23 cellular contexts compared by ENCODE assay signal in genomic region chr5:150146235-150146634, GRCh38. TPM values are rescaled to one million over a fixed set of nuclear protein-coding genes. Genes with fewer than 3 reads are reported as not detected.
A peak's percentile ranks its signal among the peaks of the same experiment; 100 is the strongest.
DNase-seq lines count a peak whose midpoint lies in the region; ATAC-seq and TF ChIP-seq lines count a peak whose summit lies in the region.
"Had no signal": no experiment of that assay in that cellular context is flagged by ENCODE, and none has a peak within 500 bp of the region (broad histone marks: within the 10 kb centered on the region; RNA-seq: fewer than 3 reads in every experiment).

No MANE protein-coding gene starts in this region.

- H3K79me2 ChIP-seq in ACC112 (ENCODE audit: control insufficient read depth, insufficient read depth, low read length, unreplicated experiment) (peaks cover 35% of the 10 kb centered on the region), fibroblast of lung (ENCODE audit: control insufficient read depth, insufficient read depth, low read length) (peaks cover 74% of the 10 kb centered on the region)

- in situ Hi-C loops in GM13976 (cut with MboI; ENCODE audit: low sequenced_read_pairs, unreplicated experiment), result no loop called here

- TF ChIP-seq EP300 in sigmoid colon (IDR thresholded peaks at IDR 0.05), result no peak

- intact Hi-C loops in sigmoid colon (cut with DNase I), result no loop called here

- 91% methylated on average over 5 of the region's 5 CpGs for WGBS in sigmoid colon, 2 donors

- no peak for ATAC-seq in HG02884 (IDR thresholded peaks at IDR 0.05; ENCODE audit: unreplicated experiment)

- TF ChIP-seq CTCF in fibroblast of lung (conservative IDR thresholded peaks at IDR 0.05 in 1 of 2, IDR thresholded peaks at IDR 0.05 in 1 of 2; ENCODE audit: low read depth in 1 of 2, low read length in 2 of 2), result no peak
- no peak for TF ChIP-seq CTCF in sigmoid colon (IDR thresholded peaks at IDR 0.05)
- TF ChIP-seq CTCF in GM13976 (IDR thresholded peaks at IDR 0.05; ENCODE audit: borderline replicate concordance, control extremely low read depth, extremely low read depth, insufficient read depth, missing control alignments), result no peak

- H3K4me2 ChIP-seq in fibroblast of lung (ENCODE audit: extremely low read depth, insufficient read depth, low read length), result no peak overlapping the region

- H3K4me1 ChIP-seq in ACC112 (ENCODE audit: control insufficient read depth, insufficient read depth, low read length, unreplicated experiment) (peaks cover 71% of the 10 kb centered on the region), NT2/D1 (ENCODE audit: insufficient read depth, insufficient read length) (peaks cover 13% of the 10 kb centered on the region), fibroblast of lung (ENCODE audit: control insufficient read depth, extremely low read depth, insufficient read depth, low read length) (peaks cover 64% of the 10 kb centered on the region), sigmoid colon (peaks cover 0 to 77% (median 62%) of the 10 kb centered on the region in 4 donors)
- H3K4me1 ChIP-seq: colonic mucosa, prostate gland had no signal

- H3K27ac ChIP-seq in ACC112 (ENCODE audit: low read depth, low read length) (peak overlapping the region; percentile 98; the same call in 1 of the 2 replicates), fibroblast of lung (ENCODE audit: insufficient read depth, low read length) (peak overlapping the region; percentile 99), sigmoid colon (peak overlapping the region; percentile 84 to 92 (median 87))
- H3K27ac ChIP-seq: colonic mucosa had no signal

- H3K9ac ChIP-seq in NT2/D1 (ENCODE audit: insufficient read length, low read depth) (peak overlapping the region; percentile 32), fibroblast of lung (ENCODE audit: insufficient read depth, low read length) (no peak overlapping the region)

- TF ChIP-seq POLR2A in sigmoid colon (IDR thresholded peaks at IDR 0.05), result no peak

- no peaks in the 10 kb centered on the region for H3K27me3 ChIP-seq in ACC112 (ENCODE audit: insufficient read depth, low read length)
- no peaks in the 10 kb centered on the region for H3K27me3 ChIP-seq in NT2/D1 (ENCODE audit: insufficient read depth, insufficient read length)
- H3K27me3 ChIP-seq in fibroblast of lung (ENCODE audit: control insufficient read depth, insufficient read depth, low read length), result no peaks in the 10 kb centered on the region
- no peaks in the 10 kb centered on the region for H3K27me3 ChIP-seq in sigmoid colon
- H3K27me3 ChIP-seq: colonic mucosa had no signal

- H3K4me3 ChIP-seq in ACC112 (ENCODE audit: low read depth, low read length), result no peak overlapping the region
- H3K4me3 ChIP-seq in NT2/D1 (ENCODE audit: insufficient read length, low read depth), result no peak overlapping the region
- no peak overlapping the region for H3K4me3 ChIP-seq in fibroblast of lung (replicated peaks in 1 of 4; ENCODE audit: control extremely low read depth in 1 of 4, insufficient read depth in 1 of 4, low read depth in 3 of 4, low read length in 4 of 4)
- no peak overlapping the region for H3K4me3 ChIP-seq in sigmoid colon
- H3K4me3 ChIP-seq: colonic mucosa, prostate gland had no signal

- H2AFZ ChIP-seq in ACC112 (ENCODE audit: low read length, unreplicated experiment) (no peak overlapping the region), fibroblast of lung (ENCODE audit: low read length) (no peak overlapping the region)

- H3K9me3 ChIP-seq in NT2/D1 (ENCODE audit: insufficient read depth, low read length), result no peaks in the 10 kb centered on the region
- no peaks in the 10 kb centered on the region for H3K9me3 ChIP-seq in fibroblast of lung (ENCODE audit: control insufficient read depth, insufficient read depth, low read depth, low read length)
- H3K9me3 ChIP-seq in sigmoid colon, result no peaks in the 10 kb centered on the region
- H3K9me3 ChIP-seq: colonic mucosa, prostate gland had no signal

- DNase-seq in NT2/D1 (ENCODE audit: low read depth, low spot score) (no peak), fibroblast of lung (ENCODE audit: low read depth in 2 of 2) (no peak), sigmoid colon (no peak), HuH-7.5 (ENCODE audit: low spot score) (no peak), GM13976 (ENCODE audit: low spot score) (no peak)
- no peak for DNase-seq in activated effector memory CD4-positive, alpha-beta T cell treated with Interleukin-2 at 50 U/mL for 16 hours
- DNase-seq: activated CD4-positive, alpha-beta T cell treated with anti-CD3 and anti-CD28 coated beads, Interleukin-2, amount 50 U/mL, for 1 hour; activated gamma-delta T cell treated with Interleukin-2 at 50 U/mL for 16 hours; aorta; CD8-positive, alpha-beta memory T cell; colonic mucosa; MM.1S; NCI-H187; NCI-H345; NK-92 treated with Interleukin-12 subunit alpha and Interleukin-12 subunit beta, amount 100 ng/mL, for 24 hours; RPMI8226 had no signal

- H4K20me1 ChIP-seq in fibroblast of lung (ENCODE audit: control insufficient read depth, extremely low read depth, insufficient read depth, low read length), result no peaks in the 10 kb centered on the region

- H3K36me3 ChIP-seq in ACC112 (ENCODE audit: insufficient read depth, low read length), result no peaks in the 10 kb centered on the region
- H3K36me3 ChIP-seq in NT2/D1 (ENCODE audit: insufficient read depth, insufficient read length, low read length), result peaks cover 14% of the 10 kb centered on the region
- peaks cover 7% of the 10 kb centered on the region for H3K36me3 ChIP-seq in fibroblast of lung (ENCODE audit: control insufficient read depth, insufficient read depth, low read length)
- peaks cover 0 to 9% (median 0%) of the 10 kb centered on the region in 4 donors for H3K36me3 ChIP-seq in sigmoid colon
- H3K36me3 ChIP-seq: colonic mucosa, prostate gland had no signal

RNA-seq across cellular contexts. Expression of gene PDGFRB, which starts 9.4 kb away (rescaled TPM):
- total RNA-seq in fibroblast of lung, result 151 and 231 TPM in 2 replicates
- 77.4 and 347 TPM in 2 replicates for polyA plus RNA-seq in fibroblast of lung
- 109 and 618 TPM in 2 replicates for polyA plus RNA-seq in fibroblast of lung (2012)
- 549 and 2,332 TPM in 2 replicates for polyA minus RNA-seq in fibroblast of lung (ENCODE audit: low replicate concordance)
- total RNA-seq in sigmoid colon, result 100 to 1,000 TPM in 1 of 4 donors, 10 to 100 TPM in 3; 54.9 to 104 (median 69.4) TPM
- 10 to 100 TPM in 1 of 3 donors, 1 to 10 TPM in 2; 3.9 to 26.7 (median 6.0) TPM for polyA plus RNA-seq in sigmoid colon

RNA-seq across cellular contexts. Expression of gene CDX1, which starts 20.3 kb away (rescaled TPM):
- total RNA-seq in fibroblast of lung (under 0.01 and 0.33 TPM in 2 replicates), sigmoid colon (1 to 10 TPM in 1 of 4 donors, under 1 TPM in 1, not detected in 2; 0.71 to 1.4 TPM)
- polyA plus RNA-seq in fibroblast of lung (0.09 and 1.8 TPM in 2 replicates), sigmoid colon (100 to 1,000 TPM; 325 to 455 (median 330) TPM)
- polyA plus RNA-seq in fibroblast of lung (2012), result 1.6 TPM in 1 of 2 replicates, not detected in the other
- polyA minus RNA-seq in fibroblast of lung (ENCODE audit: low replicate concordance), result 1.5 TPM in 1 of 2 replicates, not detected in the other
- total RNA-seq: aorta; CD8-positive, alpha-beta memory T cell; endothelial cell of umbilical vein; frontal cortex; lower leg skin; ureter had no signal
- polyA plus RNA-seq: CD8-positive, alpha-beta memory T cell; endothelial cell of umbilical vein had no signal

RNA-seq across cellular contexts. Expression of gene SLC6A7, which starts 43.6 kb away (rescaled TPM):
- not detected in 2 replicates for total RNA-seq in fibroblast of lung
- 0.02 TPM in 1 of 2 replicates, not detected in the other for polyA plus RNA-seq in fibroblast of lung
- polyA plus RNA-seq in fibroblast of lung (2012), result 0.03 TPM in 1 of 2 replicates, not detected in the other
- not detected in 2 replicates for polyA minus RNA-seq in fibroblast of lung (ENCODE audit: low replicate concordance)
- not detected for total RNA-seq in sigmoid colon
- polyA plus RNA-seq in sigmoid colon, result 10 to 100 TPM in 1 of 3 donors, under 1 TPM in 2; 0.46 to 10.8 (median 0.60) TPM
- total RNA-seq: aorta; CD8-positive, alpha-beta memory T cell; endothelial cell of umbilical vein; prostate gland had no signal
- polyA plus RNA-seq: CD8-positive, alpha-beta memory T cell; endothelial cell of umbilical vein had no signal

RNA-seq across cellular contexts. Expression of gene CSF1R, which starts 59.9 kb away (rescaled TPM):
- total RNA-seq in fibroblast of lung (not detected in 2 replicates), sigmoid colon (10 to 100 TPM; 21.9 to 44.4 (median 36.0) TPM)
- polyA plus RNA-seq in fibroblast of lung (0.07 and 0.15 TPM in 2 replicates), sigmoid colon (10 to 100 TPM; 10.8 to 26.1 (median 16.3) TPM)
- 0.22 and 0.24 TPM in 2 replicates for polyA plus RNA-seq in fibroblast of lung (2012)
- not detected in 2 replicates for polyA minus RNA-seq in fibroblast of lung (ENCODE audit: low replicate concordance)
- total RNA-seq: endothelial cell of umbilical vein had no signal
- polyA plus RNA-seq: endothelial cell of umbilical vein had no signal
